ENCODE assay signal across 21 cellular contexts in the genomic region with DNA sequence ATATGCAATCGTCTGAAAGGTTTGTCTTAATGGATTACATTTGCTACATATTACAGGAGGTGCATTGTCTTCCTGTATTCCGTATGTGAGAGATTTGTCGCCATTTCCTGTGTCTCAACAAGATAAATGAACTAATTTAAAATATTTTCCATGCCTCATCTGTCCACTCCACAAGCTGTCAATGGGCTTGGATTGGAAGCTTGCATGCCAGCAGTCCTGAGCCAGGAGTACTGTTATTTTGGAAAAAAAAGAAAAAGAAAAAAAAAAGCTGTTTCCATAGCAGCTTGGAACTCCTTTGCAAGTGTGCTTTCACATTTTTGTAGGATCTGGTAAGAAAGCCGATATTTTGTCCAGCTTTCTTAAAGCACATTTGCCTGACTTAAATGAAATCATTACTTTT.
"Had no signal": no experiment of that assay in that cellular context is flagged by ENCODE, and none has a peak within 500 bp of the region (broad histone marks: within the 10 kb centered on the region; RNA-seq: fewer than 3 reads in every experiment).

No MANE protein-coding gene starts in this region.

- H3K9me3 Mint-ChIP-seq: activated naive CD8-positive, alpha-beta T cell treated with anti-CD3 and anti-CD28 coated beads for 36 hours; activated T-helper 17 cell treated with anti-CD3 and anti-CD28 coated beads, Interleukin-2, amount 50 U/mL, for 72 hours; endodermal cell; immature natural killer cell; nephron progenitor cell; stimulated activated naive CD8-positive, alpha-beta T cell treated with anti-CD3 and anti-CD28 coated beads, Interleukin-15, Interleukin-2, amounts not matched to agents 100 ng/mL and 50 ng/mL, for 24 hours had no signal

- H3K4me3 Mint-ChIP-seq: activated naive CD8-positive, alpha-beta T cell treated with anti-CD3 and anti-CD28 coated beads for 36 hours; activated T-helper 17 cell treated with anti-CD3 and anti-CD28 coated beads, Interleukin-2, amount 50 U/mL, for 72 hours; endodermal cell; immature natural killer cell; nephron progenitor cell; stimulated activated naive CD8-positive, alpha-beta T cell treated with anti-CD3 and anti-CD28 coated beads, Interleukin-15, Interleukin-2, amounts not matched to agents 100 ng/mL and 50 ng/mL, for 24 hours had no signal

- H3K4me1 ChIP-seq: body of pancreas had no signal

- FAIRE-seq: colon, urothelium cell line had no signal

- H3K27ac Mint-ChIP-seq: activated naive CD8-positive, alpha-beta T cell treated with anti-CD3 and anti-CD28 coated beads for 36 hours; activated T-helper 17 cell treated with anti-CD3 and anti-CD28 coated beads, Interleukin-2, amount 50 U/mL, for 72 hours; endodermal cell; nephron progenitor cell; stimulated activated naive CD8-positive, alpha-beta T cell treated with anti-CD3 and anti-CD28 coated beads, Interleukin-15, Interleukin-2, amounts not matched to agents 100 ng/mL and 50 ng/mL, for 24 hours had no signal

- H3K27me3 Mint-ChIP-seq: activated naive CD8-positive, alpha-beta T cell treated with anti-CD3 and anti-CD28 coated beads for 36 hours; activated T-helper 17 cell treated with anti-CD3 and anti-CD28 coated beads, Interleukin-2, amount 50 U/mL, for 72 hours; stimulated activated naive CD8-positive, alpha-beta T cell treated with anti-CD3 and anti-CD28 coated beads, Interleukin-15, Interleukin-2, amounts not matched to agents 100 ng/mL and 50 ng/mL, for 24 hours had no signal

- H3K9me3 ChIP-seq: body of pancreas, gastrocnemius medialis, tibial nerve had no signal

- ATAC-seq: activated T-helper 17 cell treated with anti-CD3 and anti-CD28 coated beads, Interleukin-2, amount 50 U/mL, for 72 hours; body of pancreas; gastrocnemius medialis had no signal

- H3K27me3 ChIP-seq: body of pancreas, gastrocnemius medialis, tibial nerve had no signal

- H3K36me3 ChIP-seq: gastrocnemius medialis had no signal

- H3K4me3 ChIP-seq: body of pancreas, gastrocnemius medialis, skin epidermis, tibial nerve had no signal

- DNase-seq: activated CD4-positive, alpha-beta T cell treated with anti-CD3 and anti-CD28 coated beads for 1 hour; activated naive CD4-positive, alpha-beta T cell; activated naive CD8-positive, alpha-beta T cell treated with anti-CD3 and anti-CD28 coated beads for 36 hours; activated T-cell treated with anti-CD3 and anti-CD28 coated beads for 4 hours; amniotic stem cell; body of pancreas; endodermal cell; gastrocnemius medialis; immature natural killer cell; kidney glomerular epithelial cell; nephron progenitor cell; posterior cingulate gyrus; T-helper 2 cell had no signal

- H3K27ac ChIP-seq: body of pancreas, epithelial cell of prostate, gastrocnemius medialis, skin epidermis, VCaP had no signal
